In the genomic region with DNA sequence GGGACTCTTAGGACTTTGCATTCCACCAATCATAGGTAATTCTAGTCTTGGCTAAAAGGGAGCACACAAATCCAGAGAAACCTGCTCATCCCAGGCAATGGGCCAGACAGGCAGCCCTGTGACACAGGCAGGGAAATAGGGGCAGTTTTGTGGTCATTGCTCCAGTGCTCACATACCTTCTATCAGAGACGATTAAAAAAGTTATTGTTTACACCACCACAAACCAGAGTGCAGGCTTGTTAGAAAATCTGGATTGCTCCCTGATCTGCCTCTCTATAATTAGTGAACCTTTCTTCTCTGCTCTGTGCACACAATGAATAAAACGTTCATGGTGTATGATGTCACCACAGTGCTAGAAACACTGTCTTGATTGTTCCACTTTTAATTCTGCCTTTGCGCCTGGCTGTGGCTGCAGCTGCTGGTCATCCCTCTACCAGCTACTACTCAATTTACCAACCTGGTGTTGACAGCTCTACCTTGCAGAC, we compare ENCODE assay signal across 10 cellular contexts.
DNase-seq lines count a peak whose midpoint lies in the region; ATAC-seq and TF ChIP-seq lines count a peak whose summit lies in the region.
"Had no signal": no experiment of that assay in that cellular context is flagged by ENCODE, and none has a peak within 500 bp of the region (broad histone marks: within the 10 kb centered on the region; RNA-seq: fewer than 3 reads in every experiment).

No MANE protein-coding gene starts in this region.

- H3K4me3 Mint-ChIP-seq in activated CD4-positive, alpha-beta T cell treated with anti-CD3 and anti-CD28 coated beads, Interleukin-2, amount 10 ng/mL, durations not matched to agents 24 days and 14 days = peak overlapping the region; percentile 32
- H3K4me3 Mint-ChIP-seq: dendritic cell treated with granulocyte-macrophage colony-stimulating factor and Interleukin-4, amounts not matched to agents 40 ng/mL and 50 ng/mL, for 4 days had no signal

- H3K27ac ChIP-seq in layer of hippocampus (ENCODE audit: low read depth, low read length) = peak overlapping the region; percentile 95
- H3K27ac ChIP-seq in tibial nerve = peak overlapping the region; percentile 35 to 91 (median 74)
- peak overlapping the region in 1 of 2 donors; percentile 20 for H3K27ac ChIP-seq in uterus

- no peaks in the 10 kb centered on the region for H3K9me3 Mint-ChIP-seq in activated CD4-positive, alpha-beta T cell treated with anti-CD3 and anti-CD28 coated beads, Interleukin-2, amount 10 ng/mL, durations not matched to agents 24 days and 14 days
- H3K9me3 Mint-ChIP-seq: CD14-positive monocyte; dendritic cell treated with granulocyte-macrophage colony-stimulating factor and Interleukin-4, amounts not matched to agents 40 ng/mL and 50 ng/mL, for 4 days had no signal

- peaks cover 23% of the 10 kb centered on the region for H3K4me1 Mint-ChIP-seq in activated CD4-positive, alpha-beta T cell treated with anti-CD3 and anti-CD28 coated beads, Interleukin-2, amount 10 ng/mL, durations not matched to agents 24 days and 14 days

- TF ChIP-seq CTCF in tibial nerve (IDR thresholded peaks at IDR 0.05) (no peak), uterus (IDR thresholded peaks at IDR 0.05) (no peak)

- WGBS in tibial nerve, 2 donors = 12 to 19% methylated on average over 3 of the region's 3 CpGs

- H3K4me1 ChIP-seq in tibial nerve (peaks cover 0 to 67% (median 12%) of the 10 kb centered on the region in 4 donors), uterus (peaks cover 4 to 6% of the 10 kb centered on the region in 2 donors)

- H3K27me3 ChIP-seq in layer of hippocampus (ENCODE audit: control insufficient read depth, insufficient read depth, low read length) (no peaks in the 10 kb centered on the region), tibial nerve (no peaks in the 10 kb centered on the region), uterus (no peaks in the 10 kb centered on the region)

- no peaks in the 10 kb centered on the region for H3K36me3 ChIP-seq in tibial nerve
- H3K36me3 ChIP-seq in uterus = no peaks in the 10 kb centered on the region

- intact Hi-C loops in activated CD4-positive, alpha-beta T cell treated with anti-CD3 and anti-CD28 coated beads, Interleukin-2, amount 10 ng/mL, durations not matched to agents 24 days and 14 days (cut with micrococcal nuclease) = no loop called here
- intact Hi-C loops in uterus (cut with DNase I; ENCODE audit: low total_unique reads) = no loop called here

- H3K9me3 ChIP-seq in tibial nerve (no peaks in the 10 kb centered on the region), uterus (no peaks in the 10 kb centered on the region)

- no peaks in the 10 kb centered on the region for H3K27me3 Mint-ChIP-seq in activated CD4-positive, alpha-beta T cell treated with anti-CD3 and anti-CD28 coated beads, Interleukin-2, amount 10 ng/mL, durations not matched to agents 24 days and 14 days
- H3K27me3 Mint-ChIP-seq: dendritic cell treated with granulocyte-macrophage colony-stimulating factor and Interleukin-4, amounts not matched to agents 40 ng/mL and 50 ng/mL, for 4 days had no signal

- no peak for DNase-seq in activated CD4-positive, alpha-beta T cell treated with anti-CD3 and anti-CD28 coated beads, Interleukin-2, amount 10 ng/mL, durations not matched to agents 24 days and 14 days
- DNase-seq in activated CD4-positive, alpha-beta T cell treated with anti-CD3 and anti-CD28 coated beads, Interleukin-2, amount 50 U/mL, for 1 hour = no peak
- peak; percentile 7 for DNase-seq in amniotic epithelial cell (ENCODE audit: low read depth)
- no peak for DNase-seq in tibial nerve (ENCODE audit: low spot score in 2 of 2)
- DNase-seq in uterus = no peak

- no peaks in the 10 kb centered on the region for H3K36me3 Mint-ChIP-seq in activated CD4-positive, alpha-beta T cell treated with anti-CD3 and anti-CD28 coated beads, Interleukin-2, amount 10 ng/mL, durations not matched to agents 24 days and 14 days (ENCODE audit: low read depth)
- H3K36me3 Mint-ChIP-seq: CD14-positive monocyte had no signal

- ATAC-seq in GM21526 (IDR thresholded peaks at IDR 0.05; ENCODE audit: low FRiP score, unreplicated experiment) (no peak), HG03378 (IDR thresholded peaks at IDR 0.05; ENCODE audit: unreplicated experiment) (no peak)

- peak in 1 of 2 donors; percentile 61 for TF ChIP-seq EP300 in tibial nerve (IDR thresholded peaks at IDR 0.05)

- H3K4me3 ChIP-seq in tibial nerve (no peak overlapping the region), uterus (no peak overlapping the region)

- H3K27ac Mint-ChIP-seq in activated CD4-positive, alpha-beta T cell treated with anti-CD3 and anti-CD28 coated beads, Interleukin-2, amount 10 ng/mL, durations not matched to agents 24 days and 14 days = peak overlapping the region; percentile 22
- H3K27ac Mint-ChIP-seq: dendritic cell treated with granulocyte-macrophage colony-stimulating factor and Interleukin-4, amounts not matched to agents 40 ng/mL and 50 ng/mL, for 4 days had no signal

- no peak for TF ChIP-seq POLR2A in tibial nerve (IDR thresholded peaks at IDR 0.05)
- no peak for TF ChIP-seq POLR2A in uterus (IDR thresholded peaks at IDR 0.05)
